ENCODE assay signal across 35 cellular contexts in the genomic region with DNA sequence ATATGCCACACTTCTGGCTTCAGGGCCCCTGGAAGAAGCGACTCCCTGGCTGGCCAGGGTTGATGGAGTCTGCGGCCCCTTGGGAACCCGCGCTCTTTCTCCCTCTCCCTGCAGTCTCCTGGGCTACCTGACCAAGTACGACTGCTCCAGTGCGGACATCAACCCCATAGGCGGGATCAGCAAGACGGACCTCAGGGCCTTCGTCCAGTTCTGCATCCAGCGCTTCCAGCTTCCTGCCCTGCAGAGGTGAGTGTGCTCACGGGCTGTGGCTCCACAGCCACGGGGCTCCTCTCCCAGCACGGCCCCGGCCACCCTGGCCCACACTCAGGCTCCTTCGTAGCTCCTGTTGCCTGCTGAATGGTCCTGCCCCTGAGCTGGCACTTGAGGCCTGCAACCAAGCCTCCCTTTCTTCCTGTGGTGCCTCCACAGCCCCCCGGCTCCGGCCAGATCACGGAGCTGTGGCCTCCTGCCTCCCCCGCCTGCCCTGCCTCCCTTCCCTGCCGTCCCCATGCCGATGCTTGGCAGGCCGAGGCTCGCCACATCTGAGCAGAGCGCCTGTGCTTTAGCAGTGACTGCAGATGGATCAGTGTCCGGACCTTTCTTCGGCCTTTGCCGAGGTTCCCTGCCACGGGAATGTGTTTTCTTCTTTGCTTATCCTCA. TPM values are rescaled to one million over a fixed set of nuclear protein-coding genes. Genes with fewer than 3 reads are reported as not detected.
DNase-seq lines count a peak whose midpoint lies in the region; ATAC-seq and TF ChIP-seq lines count a peak whose summit lies in the region.
"Had no signal": no experiment of that assay in that cellular context is flagged by ENCODE, and none has a peak within 500 bp of the region (broad histone marks: within the 10 kb centered on the region; RNA-seq: fewer than 3 reads in every experiment).

No MANE protein-coding gene starts in this region.

- no peaks in the 10 kb centered on the region for H3K4me1 ChIP-seq in GM23338 (ENCODE audit: insufficient read depth)
- H3K4me1 ChIP-seq: parathyroid adenoma, Peyer's patch, vagina had no signal

- no peak overlapping the region for H3K27ac ChIP-seq in GM23338 (ENCODE audit: low read depth)
- H3K27ac ChIP-seq: dorsolateral prefrontal cortex, esophagus squamous epithelium, foreskin keratinocyte, lower lobe of right lung, parathyroid adenoma, Peyer's patch, spleen, thoracic aorta, vagina had no signal

- H3K27me3 ChIP-seq in GM23338 (ENCODE audit: insufficient read depth) = no peaks in the 10 kb centered on the region
- H3K27me3 ChIP-seq: dorsolateral prefrontal cortex, esophagus squamous epithelium, foreskin keratinocyte, Peyer's patch, spleen, vagina had no signal

- no peaks in the 10 kb centered on the region for H3K9me3 Mint-ChIP-seq in GM23338
- no peaks in the 10 kb centered on the region for H3K9me3 Mint-ChIP-seq in activated naive CD8-positive, alpha-beta T cell treated with anti-CD3 and anti-CD28 coated beads, Interleukin-2, amount 50 U/mL, for 24 hours
- H3K9me3 Mint-ChIP-seq: CD4-positive, alpha-beta T cell; naive thymus-derived CD8-positive, alpha-beta T cell; stimulated activated naive CD8-positive, alpha-beta T cell treated with anti-CD3 and anti-CD28 coated beads, Interleukin-15, Interleukin-2, amounts not matched to agents 100 ng/mL and 50 ng/mL, for 24 hours had no signal

- peaks cover 2% of the 10 kb centered on the region; the same call in 1 of the 3 replicates for H3K4me1 Mint-ChIP-seq in GM23338
- peaks cover 22% of the 10 kb centered on the region for H3K4me1 Mint-ChIP-seq in activated naive CD8-positive, alpha-beta T cell treated with anti-CD3 and anti-CD28 coated beads, Interleukin-2, amount 50 U/mL, for 24 hours

- CTCF ChIA-PET in GM10248 (lab: Yijun Ruan, JAX) = no interaction called here

- H3K4me2 ChIP-seq in GM23338 = no peak overlapping the region

- no peaks in the 10 kb centered on the region for H3K79me2 ChIP-seq in GM23338 (replicated peaks; ENCODE audit: insufficient read depth)
- H3K79me2 ChIP-seq: parathyroid adenoma had no signal

- no peak for ATAC-seq in GM23338
- peak; percentile 16 for ATAC-seq in left colon
- no peak for ATAC-seq in activated naive CD8-positive, alpha-beta T cell treated with anti-CD3 and anti-CD28 coated beads, Interleukin-2, amount 50 U/mL, for 24 hours
- ATAC-seq: foreskin keratinocyte; naive thymus-derived CD8-positive, alpha-beta T cell had no signal

- no peaks in the 10 kb centered on the region for H3K36me3 ChIP-seq in GM23338 (ENCODE audit: insufficient read depth)

- POLR2A ChIA-PET in GM10248 (lab: Yijun Ruan, JAX) = no interaction called here

- no peak overlapping the region for H3K4me3 ChIP-seq in GM23338
- H3K4me3 ChIP-seq: dorsolateral prefrontal cortex, esophagus squamous epithelium, lower lobe of right lung, Peyer's patch, spleen, thoracic aorta, vagina had no signal

- H3K36me3 Mint-ChIP-seq in GM23338 (ENCODE audit: low read depth) = peaks cover 34% of the 10 kb centered on the region
- peaks cover 62% of the 10 kb centered on the region for H3K36me3 Mint-ChIP-seq in activated naive CD8-positive, alpha-beta T cell treated with anti-CD3 and anti-CD28 coated beads, Interleukin-2, amount 50 U/mL, for 24 hours (ENCODE audit: low read depth)

- H2AFZ ChIP-seq in GM23338 = no peak overlapping the region
- H2AFZ ChIP-seq: parathyroid adenoma had no signal

- no peak for TF ChIP-seq CTCF in GM23338 (conservative IDR thresholded peaks at IDR 0.05; ENCODE audit: low read depth in 2 of 2)
- TF ChIP-seq CTCF in GM10248 (IDR thresholded peaks at IDR 0.05; ENCODE audit: control extremely low read depth, extremely low read depth, low read depth, missing control alignments) = no peak

- H3K9me2 ChIP-seq in GM23338 (ENCODE audit: insufficient read depth) = no peaks in the 10 kb centered on the region

- H3K27me3 Mint-ChIP-seq in GM23338 (ENCODE audit: insufficient read depth, low read depth, poor library complexity) = peaks cover 12% of the 10 kb centered on the region
- no peaks in the 10 kb centered on the region for H3K27me3 Mint-ChIP-seq in activated naive CD8-positive, alpha-beta T cell treated with anti-CD3 and anti-CD28 coated beads, Interleukin-2, amount 50 U/mL, for 24 hours
- H3K27me3 Mint-ChIP-seq: CD4-positive, alpha-beta T cell; naive thymus-derived CD8-positive, alpha-beta T cell; stimulated activated naive CD8-positive, alpha-beta T cell treated with anti-CD3 and anti-CD28 coated beads, Interleukin-15, Interleukin-2, amounts not matched to agents 100 ng/mL and 50 ng/mL, for 24 hours had no signal

- H3K4me3 Mint-ChIP-seq in GM23338 = no peak overlapping the region
- no peak overlapping the region for H3K4me3 Mint-ChIP-seq in activated naive CD8-positive, alpha-beta T cell treated with anti-CD3 and anti-CD28 coated beads, Interleukin-2, amount 50 U/mL, for 24 hours
- H3K4me3 Mint-ChIP-seq: CD4-positive, alpha-beta T cell; naive thymus-derived CD8-positive, alpha-beta T cell; stimulated activated naive CD8-positive, alpha-beta T cell treated with anti-CD3 and anti-CD28 coated beads, Interleukin-15, Interleukin-2, amounts not matched to agents 100 ng/mL and 50 ng/mL, for 24 hours had no signal

- peak; percentile 43 for DNase-seq in activated CD8-positive, alpha-beta memory T cell treated with anti-CD3 and anti-CD28 coated beads for 24 hours
- no peak for DNase-seq in activated CD8-positive, alpha-beta memory T cell treated with anti-CD3 and anti-CD28 coated beads, Interleukin-2, amount 50 U/mL, for 4 hours
- DNase-seq in GM23338 (ENCODE audit: low spot score) (no peak), left colon (no peak), posterior vena cava (ENCODE audit: low spot score) (peak; percentile 67), GM10248 (ENCODE audit: extremely low spot score) (no peak)
- DNase-seq in NK-92 treated with Interleukin-12 subunit alpha and Interleukin-12 subunit beta, amount 100 ng/mL, for 24 hours (lab: John Stamatoyannopoulos, UW) = no peak
- DNase-seq in activated naive CD8-positive, alpha-beta T cell treated with anti-CD3 and anti-CD28 coated beads, Interleukin-2, amount 50 U/mL, for 24 hours = no peak
- DNase-seq: activated CD4-positive, alpha-beta T cell treated with anti-CD3 and anti-CD28 coated beads, Interleukin-2, amount 50 U/mL, for 4 hours; activated CD4-positive, CD25-positive, alpha-beta regulatory T cell; DMS79 treated with DMSO at 0.1 percent for 48 hours; esophagus squamous epithelium; foreskin keratinocyte; GDM1; IMR-90; kidney; lower lobe of right lung; naive thymus-derived CD8-positive, alpha-beta T cell; NCI-H1417 treated with DMSO at 0.1 percent for 48 hours; NCI-H2081; NCI-H2227 treated with DMSO at 0.1 percent for 48 hours; NCI-H69; spleen; stimulated activated CD4-positive, alpha-beta T cell treated with anti-CD3 and anti-CD28 coated beads, Interleukin-2, amount 100 ng/mL, for 24 hours; T1000 had no signal

- no peaks in the 10 kb centered on the region for H3F3A ChIP-seq in GM23338 (replicated peaks; ENCODE audit: low read depth)

- peak overlapping the region; percentile 92 for H3K27ac Mint-ChIP-seq in GM23338
- H3K27ac Mint-ChIP-seq in activated naive CD8-positive, alpha-beta T cell treated with anti-CD3 and anti-CD28 coated beads, Interleukin-2, amount 50 U/mL, for 24 hours = no peak overlapping the region
- H3K27ac Mint-ChIP-seq: CD4-positive, alpha-beta T cell; naive thymus-derived CD8-positive, alpha-beta T cell; stimulated activated naive CD8-positive, alpha-beta T cell treated with anti-CD3 and anti-CD28 coated beads, Interleukin-15, Interleukin-2, amounts not matched to agents 100 ng/mL and 50 ng/mL, for 24 hours had no signal

- no peaks in the 10 kb centered on the region; the same call in 1 of the 2 replicates for H4K20me1 ChIP-seq in GM23338 (replicated peaks; ENCODE audit: insufficient read depth)

- intact Hi-C loops in left colon (cut with DNase I, micrococcal nuclease) (no loop called here), posterior vena cava (cut with DNase I) (no loop called here)

TF ChIP-seq in GM23338, 12 proteins besides CTCF, POLR2A, EP300 and RAD21 (continues in another document):
- TF ChIP-seq JUNB (IDR thresholded peaks at IDR 0.05; ENCODE audit: unreplicated experiment) = no peak
- TF ChIP-seq EZH2phosphoT487 (IDR thresholded peaks at IDR 0.05; ENCODE audit: unreplicated experiment) = no peak
- no peak for TF ChIP-seq ZNF114 (CRISPR knock-in tag; IDR thresholded peaks at IDR 0.05)
- TF ChIP-seq NANOG (IDR thresholded peaks at IDR 0.05; ENCODE audit: borderline replicate concordance) = no peak
- TF ChIP-seq STAT1 (IDR thresholded peaks at IDR 0.05; ENCODE audit: unreplicated experiment) = no peak

RNA-seq across cellular contexts. Expression of gene KRTAP5-7, which starts 36.2 kb away (rescaled TPM):
- total RNA-seq in GM23338 (2014; rRNA removed; shearing (Covaris generic)) = not detected in 2 replicates
- not detected in 2 replicates for polyA plus RNA-seq in GM23338 (2016; fragmentation: Nextera tagmentation; extraction: Ambion mirVana)
- total RNA-seq in left colon (under 1 TPM; 0.61 to 0.73 TPM), posterior vena cava (under 1 TPM in 1 of 2 donors, not detected in 1; 0.24 TPM)
- total RNA-seq: CD4-positive, alpha-beta T cell; foreskin keratinocyte; H1; IMR-90; LHCN-M2; lower lobe of right lung; thoracic aorta; vagina had no signal
- polyA plus RNA-seq: foreskin keratinocyte; H1; IMR-90; naive thymus-derived CD8-positive, alpha-beta T cell had no signal

RNA-seq across cellular contexts. Expression of gene NADSYN1, which starts 37.9 kb away (rescaled TPM):
- 50.4 and 54.9 TPM in 2 replicates for total RNA-seq in GM23338 (2014; rRNA removed; shearing (Covaris generic))
- polyA plus RNA-seq in GM23338 (2016; fragmentation: Nextera tagmentation; extraction: Ambion mirVana) = 32.5 and 35.6 TPM in 2 replicates
- total RNA-seq in left colon (100 to 1,000 TPM; 140 to 165 TPM), posterior vena cava (10 to 100 TPM; 38.7 to 48.1 TPM)

RNA-seq across cellular contexts. Expression of gene DHCR7, which starts 42.7 kb away (rescaled TPM):
- 166 and 175 TPM in 2 replicates for total RNA-seq in GM23338 (2014; rRNA removed; shearing (Covaris generic))
- polyA plus RNA-seq in GM23338 (2016; fragmentation: Nextera tagmentation; extraction: Ambion mirVana) = 84.0 and 91.3 TPM in 2 replicates
- total RNA-seq in left colon (100 to 1,000 TPM in 1 of 2 donors, 10 to 100 TPM in 1; 56.5 to 126 TPM), posterior vena cava (10 to 100 TPM; 14.9 to 15.5 TPM)

RNA-seq across cellular contexts. Expression of gene KRTAP5-8, which starts 47.0 kb away (rescaled TPM):
- not detected in 2 replicates for total RNA-seq in GM23338 (2014; rRNA removed; shearing (Covaris generic))
- polyA plus RNA-seq in GM23338 (2016; fragmentation: Nextera tagmentation; extraction: Ambion mirVana) = not detected in 2 replicates
- total RNA-seq in left colon (under 1 TPM; 0.22 to 0.58 TPM), posterior vena cava (not detected)
- total RNA-seq: CD4-positive, alpha-beta T cell; foreskin keratinocyte; H1; IMR-90; LHCN-M2; lower lobe of right lung; mononuclear cell; vagina had no signal
- polyA plus RNA-seq: foreskin keratinocyte; H1; naive thymus-derived CD8-positive, alpha-beta T cell had no signal

RNA-seq across cellular contexts. Expression of gene KRTAP5-9, which starts 57.4 kb away (rescaled TPM):
- total RNA-seq in GM23338 (2014; rRNA removed; shearing (Covaris generic)) = not detected in 2 replicates
- polyA plus RNA-seq in GM23338 (2016; fragmentation: Nextera tagmentation; extraction: Ambion mirVana) = 0.24 TPM in 1 of 2 replicates, not detected in the other
- 1 to 10 TPM in 1 of 2 donors, under 1 TPM in 1; 0.61 to 1.2 TPM for total RNA-seq in left colon
- under 1 TPM; 0.19 to 0.37 TPM for total RNA-seq in posterior vena cava
- total RNA-seq: esophagus squamous epithelium, foreskin keratinocyte, H1, IMR-90, LHCN-M2, lower lobe of right lung, mononuclear cell, thoracic aorta, vagina had no signal
- polyA plus RNA-seq: foreskin keratinocyte; naive thymus-derived CD8-positive, alpha-beta T cell had no signal

Comparison
In these comparisons a context has a peak if more than half of its experiments do, and no peak if none do; other contexts are left out.
1. DNase-seq: peak in activated CD8-positive, alpha-beta memory T cell treated with anti-CD3 and anti-CD28 coated beads for 24 hours (single experiment) and posterior vena cava (single experiment); none in activated CD8-positive, alpha-beta memory T cell treated with anti-CD3 and anti-CD28 coated beads, Interleukin-2, amount 50 U/mL, for 4 hours (single experiment), GM23338 (single experiment), left colon (0 of 2), NK-92 treated with Interleukin-12 subunit alpha and Interleukin-12 subunit beta, amount 100 ng/mL, for 24 hours (single experiment), GM10248 (single experiment) and activated naive CD8-positive, alpha-beta T cell treated with anti-CD3 and anti-CD28 coated beads, Interleukin-2, amount 50 U/mL, for 24 hours (single experiment).